ENCODE assay signal across 8 cellular contexts in the genomic region with DNA sequence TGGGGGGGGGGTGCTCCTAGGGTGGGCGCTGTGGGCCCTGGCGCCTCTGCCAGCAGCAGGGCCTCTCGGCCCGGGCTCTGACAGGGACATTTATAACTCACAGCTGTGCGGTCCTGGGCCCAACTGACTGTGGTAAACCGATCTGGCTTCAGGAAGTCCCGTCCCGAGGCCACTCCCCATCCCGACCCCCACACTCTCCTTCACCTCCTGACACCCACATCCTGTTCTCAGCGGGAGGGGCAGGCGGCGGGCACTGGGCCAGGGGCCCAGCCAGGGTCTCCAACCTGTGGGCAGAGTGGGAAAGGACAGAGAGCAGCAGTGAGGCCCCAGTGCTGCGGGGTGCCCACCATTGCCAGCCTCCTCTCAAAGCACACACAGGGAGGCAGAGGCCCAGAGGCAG.
A peak's percentile ranks its signal among the peaks of the same experiment; 100 is the strongest.
DNase-seq lines count a peak whose midpoint lies in the region; ATAC-seq, FAIRE-seq and TF ChIP-seq lines count a peak whose summit lies in the region.

No MANE protein-coding gene starts in this region.

- peaks cover 4% of the 10 kb centered on the region for H3K36me3 Mint-ChIP-seq in CD8-positive, alpha-beta T cell
- H3K36me3 Mint-ChIP-seq in activated T-cell treated with anti-CD3 and anti-CD28 coated beads, Interleukin-2, amount 50 U/mL, for 72 hours (ENCODE audit: insufficient read depth in 2 of 2): no peaks in the 10 kb centered on the region

- H3K27ac ChIP-seq in CD8-positive, alpha-beta T cell (ENCODE audit: low read depth, low read length): peak overlapping the region; percentile 36
- H3K27ac ChIP-seq in HepG2 (ENCODE audit: extremely low read length, insufficient read depth, low read length): no peak overlapping the region
- H3K27ac ChIP-seq in stomach smooth muscle (ENCODE audit: low read length): peak overlapping the region; percentile 83
- no peak overlapping the region for H3K27ac ChIP-seq in mammary epithelial cell (ENCODE audit: insufficient read depth, low read depth, low read length)

- H2AFZ ChIP-seq in HepG2 (ENCODE audit: low read length): no peak overlapping the region
- H2AFZ ChIP-seq in mammary epithelial cell (ENCODE audit: low read depth, low read length): no peak overlapping the region

- POLR2A ChIA-PET in CD8-positive, alpha-beta T cell (lab: Charles Lee): no interaction called here
- POLR2A ChIA-PET in HepG2 (lab: Yijun Ruan, JAX): no interaction called here

- 95% methylated on average over 9 of the region's 13 CpGs for WGBS in HepG2 (ENCODE audit: low lambda C conversion rate)
- WGBS in mammary epithelial cell (ENCODE audit: low coverage, missing lambda C conversion rate): 94% methylated on average over 3 of the region's 13 CpGs

- no peak for TF ChIP-seq POLR2A in HepG2 (IDR thresholded peaks at IDR 0.05; ENCODE audit: insufficient read depth in 1 of 2, low read depth in 2 of 2, low read length in 2 of 2)

- dilution Hi-C loops in mammary epithelial cell (cut with HindIII; ENCODE audit: low sequenced_read_pairs): no loop called here

- no peak for FAIRE-seq in HepG2 (lab: Jason Lieb, UNC)

- CTCF ChIA-PET in CD8-positive, alpha-beta T cell (lab: Charles Lee): interaction anchor here (1.8 kb wide), 1 partner anchor 9 kb away, joined by 6 read pairs; no protein-coding TSS in a partner anchor
- CTCF ChIA-PET in HepG2 (lab: Yijun Ruan, JAX; ENCODE audit: low intra/inter-chr PET ratio, low total read pairs): no interaction called here
- CTCF ChIA-PET in mammary epithelial cell (lab: Charles Lee; ENCODE audit: low non-redundant PET): no interaction called here

- no peaks in the 10 kb centered on the region for H3K27me3 Mint-ChIP-seq in CD8-positive, alpha-beta T cell (ENCODE audit: low read depth)
- H3K27me3 Mint-ChIP-seq in activated T-cell treated with anti-CD3 and anti-CD28 coated beads, Interleukin-2, amount 50 U/mL, for 72 hours (ENCODE audit: low read depth): no peaks in the 10 kb centered on the region

- in situ Hi-C loops in KBM-7 (cut with MboI; ENCODE audit: low pct_unique_long_range_greater_than_20kb, low sequenced_read_pairs): no loop called here
- in situ Hi-C loops in HepG2 (cut with HindIII; ENCODE audit: extremely low pct_ligation_motif_present, low pct_unique_long_range_greater_than_20kb): no loop called here
- in situ Hi-C loops in mammary epithelial cell (cut with MboI; ENCODE audit: low sequenced_read_pairs in 2 of 2): no loop called here

- H3K27ac Mint-ChIP-seq in CD8-positive, alpha-beta T cell: peak overlapping the region; percentile 89
- H3K27ac Mint-ChIP-seq in activated T-cell treated with anti-CD3 and anti-CD28 coated beads, Interleukin-2, amount 50 U/mL, for 72 hours: peak overlapping the region; percentile 32

- TF ChIP-seq CTCF in CD8-positive, alpha-beta T cell (IDR thresholded peaks at IDR 0.05): no peak
- TF ChIP-seq CTCF in HepG2 (CRISPR knock-in tag; IDR thresholded peaks at IDR 0.05) (no peak), mammary epithelial cell (conservative IDR thresholded peaks at IDR 0.05 in 1 of 2, IDR thresholded peaks at IDR 0.05 in 1 of 2; ENCODE audit: extremely low read depth in 1 of 2, insufficient read depth in 1 of 2, low read depth in 1 of 2, low read length in 2 of 2) (no peak)

- no peak overlapping the region for H3K4me2 ChIP-seq in HepG2 (ENCODE audit: low read depth, low read length)
- no peak overlapping the region for H3K4me2 ChIP-seq in mammary epithelial cell (ENCODE audit: insufficient read depth, low read depth, low read length)

- no TSS peak for BruUV-seq in HepG2 (replicated peaks; lab: Mats Ljungman, UMichigan)
- BruUV-seq in mammary epithelial cell (replicated peaks; lab: Mats Ljungman, UMichigan): no TSS peak

- TF ChIP-seq RAD21 in HepG2 (CRISPR knock-in tag; IDR thresholded peaks at IDR 0.05): no peak

- H4K20me1 ChIP-seq in HepG2 (ENCODE audit: insufficient read depth, low read length) (peaks cover 14% of the 10 kb centered on the region; the same call in 1 of the 2 replicates), mammary epithelial cell (ENCODE audit: insufficient read depth, low read length) (no peaks in the 10 kb centered on the region)

- peak overlapping the region; percentile 73 for H3K4me3 Mint-ChIP-seq in CD8-positive, alpha-beta T cell
- H3K4me3 Mint-ChIP-seq in activated T-cell treated with anti-CD3 and anti-CD28 coated beads, Interleukin-2, amount 50 U/mL, for 72 hours: peak overlapping the region; percentile 65 to 75

- H3K27me3 ChIP-seq in CD8-positive, alpha-beta T cell (ENCODE audit: insufficient read depth, low read length): no peaks in the 10 kb centered on the region
- H3K27me3 ChIP-seq in HepG2 (ENCODE audit: control insufficient read depth in 1 of 2, insufficient read depth in 2 of 2, low read length in 2 of 2): no peaks in the 10 kb centered on the region
- no peaks in the 10 kb centered on the region for H3K27me3 ChIP-seq in stomach smooth muscle (ENCODE audit: control insufficient read depth in 1 of 2, insufficient read depth in 2 of 2, low read length in 2 of 2)
- H3K27me3 ChIP-seq in mammary epithelial cell (ENCODE audit: insufficient read depth, low read length): no peaks in the 10 kb centered on the region

- H3K4me1 Mint-ChIP-seq in CD8-positive, alpha-beta T cell (ENCODE audit: low read depth): peaks cover 63% of the 10 kb centered on the region
- H3K4me1 Mint-ChIP-seq in activated T-cell treated with anti-CD3 and anti-CD28 coated beads, Interleukin-2, amount 50 U/mL, for 72 hours (ENCODE audit: low read depth): peaks cover 38% of the 10 kb centered on the region

- no peaks in the 10 kb centered on the region for H3K9me3 Mint-ChIP-seq in CD8-positive, alpha-beta T cell
- H3K9me3 Mint-ChIP-seq in activated T-cell treated with anti-CD3 and anti-CD28 coated beads, Interleukin-2, amount 50 U/mL, for 72 hours: no peaks in the 10 kb centered on the region

- intact Hi-C loops in CD8-positive, alpha-beta T cell (cut with DNase I, micrococcal nuclease): loop anchor here in 1 of 2 experiments (5.0 kb wide), 1 partner anchor 66 kb away; no protein-coding TSS in a partner anchor
- intact Hi-C loops in HepG2 (cut with micrococcal nuclease; ENCODE audit: unreplicated experiment): no loop called here
- intact Hi-C loops in mammary epithelial cell (cut with micrococcal nuclease): no loop called here

- no peak overlapping the region for H3K9ac ChIP-seq in HepG2 (ENCODE audit: insufficient read depth, low read depth, low read length)
- H3K9ac ChIP-seq in stomach smooth muscle (ENCODE audit: low read length in 2 of 2): peak overlapping the region in 1 of 2 donors; percentile 36
- H3K9ac ChIP-seq in mammary epithelial cell (ENCODE audit: insufficient read depth, low read length): no peak overlapping the region

- H3K36me3 ChIP-seq in CD8-positive, alpha-beta T cell (ENCODE audit: insufficient read depth, low read length): no peaks in the 10 kb centered on the region
- peaks cover 42 to 88% of the 10 kb centered on the region in 2 experiments for H3K36me3 ChIP-seq in HepG2 (replicated peaks in 1 of 2; ENCODE audit: control insufficient read depth in 1 of 2, insufficient read depth in 2 of 2, low read length in 2 of 2)
- peaks cover 12 to 23% of the 10 kb centered on the region in 2 donors for H3K36me3 ChIP-seq in stomach smooth muscle (ENCODE audit: control insufficient read depth in 2 of 2, insufficient read depth in 2 of 2, low read length in 2 of 2)
- H3K36me3 ChIP-seq in mammary epithelial cell (ENCODE audit: insufficient read depth, low read length): no peaks in the 10 kb centered on the region

- H3K4me1 ChIP-seq in CD8-positive, alpha-beta T cell (ENCODE audit: insufficient read depth, low read length): peaks cover 41% of the 10 kb centered on the region
- H3K4me1 ChIP-seq in HepG2 (ENCODE audit: insufficient read depth, low read length) (peaks cover 28% of the 10 kb centered on the region), stomach smooth muscle (ENCODE audit: control insufficient read depth, insufficient read depth, low read length) (peaks cover 82% of the 10 kb centered on the region), mammary epithelial cell (ENCODE audit: insufficient read depth, low read length) (peaks cover 6% of the 10 kb centered on the region)

- ATAC-seq in CD8-positive, alpha-beta T cell: peak; percentile 50
- peak; percentile 51 for ATAC-seq in GM21515 (IDR thresholded peaks at IDR 0.05; ENCODE audit: unreplicated experiment)
- peak; percentile 84 to 87 for ATAC-seq in activated T-cell treated with anti-CD3 and anti-CD28 coated beads, Interleukin-2, amount 50 U/mL, for 72 hours (replicated peaks in 1 of 2)
- ATAC-seq in HepG2: no peak

- H3K4me3 ChIP-seq in CD8-positive, alpha-beta T cell (ENCODE audit: low read depth, low read length): peak overlapping the region; percentile 40
- H3K4me3 ChIP-seq in HepG2 (replicated peaks in 1 of 3; ENCODE audit: insufficient read depth in 1 of 3, low read depth in 2 of 3, low read length in 3 of 3) (no peak overlapping the region), stomach smooth muscle (ENCODE audit: low read length in 2 of 2) (peak overlapping the region in 1 of 2 donors; percentile 22), mammary epithelial cell (replicated peaks in 1 of 3; ENCODE audit: insufficient read depth in 1 of 3, low read depth in 2 of 3, low read length in 3 of 3) (no peak overlapping the region)

- H3K9me3 ChIP-seq in CD8-positive, alpha-beta T cell (ENCODE audit: low read length): no peaks in the 10 kb centered on the region
- H3K9me3 ChIP-seq in HepG2 (ENCODE audit: low read length) (no peaks in the 10 kb centered on the region), stomach smooth muscle (ENCODE audit: control insufficient read depth in 2 of 2, low read length in 2 of 2) (no peaks in the 10 kb centered on the region), mammary epithelial cell (replicated peaks; ENCODE audit: insufficient read depth, low read length) (no peaks in the 10 kb centered on the region)

- H3K79me2 ChIP-seq in HepG2 (ENCODE audit: insufficient read depth, low read length): peaks cover 24% of the 10 kb centered on the region
- no peaks in the 10 kb centered on the region for H3K79me2 ChIP-seq in mammary epithelial cell (ENCODE audit: insufficient read depth, low read length)

- DNase-seq in CD8-positive, alpha-beta T cell: peak; percentile 6 to 73 (median 33)
- DNase-seq in KBM-7 (peak; percentile 93), HepG2 (ENCODE audit: low spot score) (no peak), mammary epithelial cell (no peak), anterior cingulate cortex (lab: John Stamatoyannopoulos, UW) (no peak)
- peak; percentile 70 for DNase-seq in activated T-cell treated with anti-CD3 and anti-CD28 coated beads, Interleukin-2, amount 50 U/mL, for 72 hours

- no peak for TF ChIP-seq EP300 in HepG2 (IDR thresholded peaks at IDR 0.05; ENCODE audit: low read depth in 2 of 2, low read length in 2 of 2)
- TF ChIP-seq EP300 in HepG2 (CRISPR knock-in tag; IDR thresholded peaks at IDR 0.05; ENCODE audit: borderline replicate concordance): no peak

Comparison
In these comparisons a context has a peak if more than half of its experiments do, and no peak if none do; other contexts are left out.
1. DNase-seq: peak in CD8-positive, alpha-beta T cell (7 of 7), KBM-7 (single experiment) and activated T-cell treated with anti-CD3 and anti-CD28 coated beads, Interleukin-2, amount 50 U/mL, for 72 hours (2 of 2); none in HepG2 (single experiment), mammary epithelial cell (single experiment) and anterior cingulate cortex (0 of 58).
2. H3K27ac ChIP-seq: peak in CD8-positive, alpha-beta T cell (single experiment) and stomach smooth muscle (single experiment); none in HepG2 (single experiment) and mammary epithelial cell (single experiment).